ENCODE assay signal across 8 cellular contexts in the genomic region with DNA sequence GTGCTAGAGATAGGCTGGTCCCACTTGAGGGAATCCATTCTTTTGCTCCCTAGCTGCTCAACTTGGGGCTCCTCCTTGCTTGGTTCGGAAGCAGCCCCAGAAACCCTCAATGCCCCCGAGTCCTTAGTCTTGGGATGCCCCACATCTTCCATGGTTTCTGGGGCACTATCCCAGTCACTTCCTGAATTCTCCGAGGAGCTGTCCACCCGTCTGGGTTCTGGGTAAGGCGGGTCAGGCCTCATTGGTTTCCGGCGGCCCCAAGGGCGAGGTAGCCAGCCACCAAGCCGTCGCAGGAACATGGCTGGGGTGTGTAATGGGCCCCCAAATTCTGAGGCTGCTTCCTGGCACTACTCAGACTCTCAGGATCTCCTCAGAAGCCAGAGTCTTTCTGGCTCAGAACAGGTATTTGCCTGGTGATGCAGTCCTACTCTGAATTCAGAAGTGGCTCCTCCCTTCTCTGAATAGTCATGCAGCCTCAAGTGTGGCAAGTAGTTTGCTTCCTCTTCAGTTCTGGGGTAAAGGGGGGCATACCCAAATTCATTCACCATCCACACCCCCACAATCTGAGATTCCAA. TPM values are rescaled to one million over a fixed set of nuclear protein-coding genes. Genes with fewer than 3 reads are reported as not detected.
DNase-seq lines count a peak whose midpoint lies in the region; FAIRE-seq and TF ChIP-seq lines count a peak whose summit lies in the region.

No MANE protein-coding gene starts in this region.

- no peak overlapping the region for H2AFZ ChIP-seq in hepatocyte

- H3K4me3 ChIP-seq in AG09309 (ENCODE audit: control insufficient read depth, low read depth, low read length) = peak overlapping the region; percentile 76
- H3K4me3 ChIP-seq in hepatocyte = peak overlapping the region; percentile 55
- H3K4me3 ChIP-seq in small intestine (ENCODE audit: low read depth in 1 of 2, low read length in 2 of 2) = peak overlapping the region; percentile 66 to 72

- H4K20me1 ChIP-seq in hepatocyte (ENCODE audit: insufficient read depth, poor library complexity, severe bottlenecking) = peaks cover 13% of the 10 kb centered on the region

- H3K4me3 Mint-ChIP-seq in HFFc6 = peak overlapping the region; percentile 96
- peak overlapping the region; percentile 94 for H3K4me3 Mint-ChIP-seq in activated naive CD8-positive, alpha-beta T cell

- peak overlapping the region; percentile 97 for H3K4me2 ChIP-seq in hepatocyte

- H3K9me3 ChIP-seq in hepatocyte (ENCODE audit: low read depth) = no peaks in the 10 kb centered on the region
- H3K9me3 ChIP-seq in small intestine (ENCODE audit: control insufficient read depth, low read depth) = no peaks in the 10 kb centered on the region

- DNase-seq in AG09309 (ENCODE audit: low read depth) = no peak
- DNase-seq in HFFc6 = no peak
- DNase-seq in hepatocyte (ENCODE audit: low spot score) = peak; percentile 46
- DNase-seq in small intestine = peak; percentile 31
- DNase-seq in activated effector memory CD4-positive, alpha-beta T cell treated with anti-CD3 and anti-CD28 coated beads, Interleukin-2, amount 50 U/mL, for 16 hours = no peak
- DNase-seq in putamen (ENCODE audit: low spot score) = no peak
- DNase-seq in kidney glomerular epithelial cell (lab: John Stamatoyannopoulos, UW) = no peak

- TF ChIP-seq CTCF in AG09309 (IDR thresholded peaks at IDR 0.05; ENCODE audit: control insufficient read depth, insufficient read depth, low read depth, low read length, missing control alignments) (no peak), HFFc6 (IDR thresholded peaks at IDR 0.05) (no peak), hepatocyte (IDR thresholded peaks at IDR 0.05; ENCODE audit: poor library complexity) (no peak)

- H3K36me3 ChIP-seq in hepatocyte (replicated peaks; ENCODE audit: insufficient read depth, low read depth) (no peaks in the 10 kb centered on the region), small intestine (ENCODE audit: control insufficient read depth in 2 of 2, insufficient read depth in 2 of 2, low read length in 2 of 2) (peaks cover 2 to 5% of the 10 kb centered on the region in 2 donors)

- FAIRE-seq in small intestine (lab: Jason Lieb, UNC) = no peak

- H3K9me3 Mint-ChIP-seq in HFFc6 = no peaks in the 10 kb centered on the region
- no peaks in the 10 kb centered on the region for H3K9me3 Mint-ChIP-seq in activated naive CD8-positive, alpha-beta T cell (ENCODE audit: low read depth)

- peaks cover 34% of the 10 kb centered on the region for H3K4me1 ChIP-seq in hepatocyte (ENCODE audit: insufficient read depth)
- H3K4me1 ChIP-seq in small intestine (ENCODE audit: control insufficient read depth in 2 of 2, insufficient read depth in 1 of 2, low read depth in 1 of 2, low read length in 1 of 2) = peaks cover 8 to 19% of the 10 kb centered on the region in 2 donors

- no peaks in the 10 kb centered on the region for H3K9me2 ChIP-seq in hepatocyte (replicated peaks; ENCODE audit: insufficient read depth)

- WGBS in hepatocyte (ENCODE audit: low lambda C conversion rate, missing lambda C conversion rate) = 49% methylated on average over 10 of the region's 10 CpGs
- 6 to 29% (median 7%) methylated on average over 10 of the region's 10 CpGs for WGBS in small intestine, 3 donors

- H3K4me1 Mint-ChIP-seq in HFFc6 (ENCODE audit: low read depth) = peaks cover 66% of the 10 kb centered on the region
- H3K4me1 Mint-ChIP-seq in activated naive CD8-positive, alpha-beta T cell (ENCODE audit: low read depth) = peaks cover 72% of the 10 kb centered on the region

- no peaks in the 10 kb centered on the region; the same call in 1 of the 2 replicates for H3K27me3 Mint-ChIP-seq in HFFc6 (ENCODE audit: insufficient read depth)
- no peaks in the 10 kb centered on the region for H3K27me3 Mint-ChIP-seq in activated naive CD8-positive, alpha-beta T cell

- H3K36me3 Mint-ChIP-seq in HFFc6 (ENCODE audit: low read depth) = peaks cover 45% of the 10 kb centered on the region
- H3K36me3 Mint-ChIP-seq in activated naive CD8-positive, alpha-beta T cell = peaks cover 16% of the 10 kb centered on the region

- H3K27ac ChIP-seq in hepatocyte (peak overlapping the region; percentile 89), small intestine (ENCODE audit: low read depth in 1 of 2, low read length in 1 of 2) (peak overlapping the region; percentile 24 to 96)

- H3K79me2 ChIP-seq in hepatocyte = peaks cover 71% of the 10 kb centered on the region

- H3K27me3 ChIP-seq in hepatocyte = no peaks in the 10 kb centered on the region
- H3K27me3 ChIP-seq in small intestine (ENCODE audit: control insufficient read depth in 2 of 2, insufficient read depth in 2 of 2, low read length in 2 of 2) = no peaks in the 10 kb centered on the region

- H3K27ac Mint-ChIP-seq in HFFc6 = peak overlapping the region; percentile 83
- H3K27ac Mint-ChIP-seq in activated naive CD8-positive, alpha-beta T cell = peak overlapping the region; percentile 93

RNA-seq across cellular contexts. Expression of a gene that starts 0.8 kb away (rescaled TPM):
- 10 to 100 TPM; 13.4 to 16.2 (median 14.9) TPM for total RNA-seq in HFFc6 (2021; fragmentation: NEBNext Ultra II Directional; extraction: Animal tissue kit (Norgen Biotek cat#: 25700))
- 21.3 and 23.3 TPM in 2 replicates for total RNA-seq in hepatocyte
- 19.8 and 25.4 TPM in 2 replicates for polyA plus RNA-seq in hepatocyte
- polyA plus RNA-seq in small intestine = 10 to 100 TPM; 17.3 to 29.1 (median 23.0) TPM

RNA-seq across cellular contexts. Expression of a gene that starts 4.0 kb away (rescaled TPM):
- 1 to 10 TPM; 2.4 to 4.3 (median 2.8) TPM for total RNA-seq in HFFc6 (2021; fragmentation: NEBNext Ultra II Directional; extraction: Animal tissue kit (Norgen Biotek cat#: 25700))
- total RNA-seq in hepatocyte = 9.3 and 10.4 TPM in 2 replicates
- 28.2 and 40.7 TPM in 2 replicates for polyA plus RNA-seq in hepatocyte
- polyA plus RNA-seq in small intestine = 1 to 10 TPM; 7.2 to 8.9 (median 7.4) TPM

RNA-seq across cellular contexts. Expression of a gene that starts 5.1 kb away (rescaled TPM):
- total RNA-seq in HFFc6 (2021; fragmentation: NEBNext Ultra II Directional; extraction: Animal tissue kit (Norgen Biotek cat#: 25700)) = 10 to 100 TPM; 11.6 to 14.9 (median 13.0) TPM
- 11.5 and 18.1 TPM in 2 replicates for total RNA-seq in hepatocyte
- polyA plus RNA-seq in hepatocyte = 18.5 and 23.8 TPM in 2 replicates
- 10 to 100 TPM; 14.8 to 30.2 (median 19.2) TPM for polyA plus RNA-seq in small intestine

RNA-seq across cellular contexts. Expression of a gene that starts 6.1 kb away (rescaled TPM):
- 100 to 1,000 TPM; 200 to 255 (median 225) TPM for total RNA-seq in HFFc6 (2021; fragmentation: NEBNext Ultra II Directional; extraction: Animal tissue kit (Norgen Biotek cat#: 25700))
- total RNA-seq in hepatocyte = 155 and 185 TPM in 2 replicates
- polyA plus RNA-seq in hepatocyte = 181 and 202 TPM in 2 replicates
- polyA plus RNA-seq in small intestine = 100 to 1,000 TPM; 185 to 231 (median 223) TPM

RNA-seq across cellular contexts. Expression of a gene that starts 7.3 kb away (rescaled TPM):
- 100 to 1,000 TPM; 247 to 273 (median 262) TPM for total RNA-seq in HFFc6 (2021; fragmentation: NEBNext Ultra II Directional; extraction: Animal tissue kit (Norgen Biotek cat#: 25700))
- total RNA-seq in hepatocyte = 113 and 148 TPM in 2 replicates
- 84.6 and 85.7 TPM in 2 replicates for polyA plus RNA-seq in hepatocyte
- polyA plus RNA-seq in small intestine = 100 to 1,000 TPM; 193 to 381 (median 342) TPM

Comparison
In these comparisons a context has a peak if more than half of its experiments do, and no peak if none do; other contexts are left out.
1. DNase-seq: peak in hepatocyte (single experiment) and small intestine (single experiment); none in AG09309 (single experiment), HFFc6 (single experiment), activated effector memory CD4-positive, alpha-beta T cell treated with anti-CD3 and anti-CD28 coated beads, Interleukin-2, amount 50 U/mL, for 16 hours (single experiment), putamen (single experiment) and kidney glomerular epithelial cell (single experiment).
2. Peak in every context shown above with its lines, with median percentiles within 50 percentile points of each other: H3K4me3 ChIP-seq.